Comparison of ENCODE assay signal across 1 cellular context in genomic region chr4:184733654-184734524, GRCh38.
TF ChIP-seq lines count a peak whose summit lies in the region.

Gene CENPU (minus strand): TSS chr4:184734096. CDS start chr4:184734062, 34 bp downstream.

TF ChIP-seq in K562, 482 proteins besides CTCF, POLR2A, EP300 and RAD21 (continued from another document and continues in another):
- TF ChIP-seq E2F8 (IDR thresholded peaks at IDR 0.05; ENCODE audit: low read depth, partially characterized antibody) (peak; percentile 89), NR2C1 (IDR thresholded peaks at IDR 0.05) (no peak), NR2C1 (tag; IDR thresholded peaks at IDR 0.05) (no peak), ZKSCAN1 (IDR thresholded peaks at IDR 0.05; ENCODE audit: low read depth, low read length) (peak; percentile 79), NR2C2 (CRISPR knock-in tag; IDR thresholded peaks at IDR 0.05) (peak; percentile 68; the same call in 1 of the 2 replicates), NR2C2 (tag; IDR thresholded peaks at IDR 0.05) (no peak), RBFOX2 (IDR thresholded peaks at IDR 0.05; ENCODE audit: low read depth, low read length) (peak; percentile 98), ZNF263 (CRISPR knock-in tag; IDR thresholded peaks at IDR 0.05; ENCODE audit: borderline replicate concordance) (peak; percentile 79), POLR2G (IDR thresholded peaks at IDR 0.05; ENCODE audit: low read depth, low read length) (peak; percentile 98), NCOA6 (IDR thresholded peaks at IDR 0.05) (peak; percentile 73), ZFX (CRISPR knock-in tag; IDR thresholded peaks at IDR 0.05) (peak; percentile 77), CREB3L1 (IDR thresholded peaks at IDR 0.05; ENCODE audit: borderline replicate concordance, low read depth) (peak; percentile 92), RREB1 (CRISPR knock-in tag; IDR thresholded peaks at IDR 0.05) (0 out of 2 replicates have a peak, but pooled peaks have one; percentile 32), NEUROD1 (IDR thresholded peaks at IDR 0.05; ENCODE audit: borderline replicate concordance, low read depth, low read length, partially characterized antibody) (peak; percentile 100), PHF20 (IDR thresholded peaks at IDR 0.05; ENCODE audit: partially characterized antibody) (peak; percentile 46), HMGN3 (IDR thresholded peaks at IDR 0.05; ENCODE audit: borderline replicate concordance, extremely low read depth, insufficient read length, low read depth, low read length) (peak; percentile 72), HMBOX1 (IDR thresholded peaks at IDR 0.05) (peak; percentile 54; the same call in 1 of the 2 replicates), SOX6 (IDR thresholded peaks at IDR 0.05) (peak; percentile 82), FOS (IDR thresholded peaks at IDR 0.05; ENCODE audit: extremely low read depth, insufficient read length) (peak; percentile 19), ZC3H4 (CRISPR knock-in tag; IDR thresholded peaks at IDR 0.05; ENCODE audit: borderline replicate concordance) (no peak), MAFG (tag; conservative IDR thresholded peaks at IDR 0.05) (no peak), CBX3 (IDR thresholded peaks at IDR 0.05; ENCODE audit: borderline replicate concordance in 1 of 2, low read length in 2 of 2) (peak in 1 of 2 experiments; percentile 99; a peak in 2 of 3 replicates), HDAC3 (IDR thresholded peaks at IDR 0.05; ENCODE audit: borderline replicate concordance, partially characterized antibody) (peak; percentile 100), SETDB1 (IDR thresholded peaks at IDR 0.05; ENCODE audit: low read length) (no peak), ILK (tag; IDR thresholded peaks at IDR 0.05; ENCODE audit: borderline replicate concordance, low read depth) (no peak), HMGXB4 (CRISPR knock-in tag; IDR thresholded peaks at IDR 0.05) (peak; percentile 85), NCOA1 (IDR thresholded peaks at IDR 0.05; ENCODE audit: low read depth) (peak; percentile 58; the same call in 1 of the 2 replicates), SMARCA4 (IDR thresholded peaks at IDR 0.05) (no peak), NKRF (IDR thresholded peaks at IDR 0.05; ENCODE audit: borderline replicate concordance) (peak; percentile 7; the same call in 1 of the 2 replicates), ELK1 (CRISPR knock-in tag; IDR thresholded peaks at IDR 0.05) (no peak), L3MBTL2 (IDR thresholded peaks at IDR 0.05) (peak; percentile 91), ZNF764 (CRISPR knock-in tag; IDR thresholded peaks at IDR 0.05; ENCODE audit: low read depth) (no peak), MBD2 (IDR thresholded peaks at IDR 0.05; ENCODE audit: borderline replicate concordance, low read depth) (peak; percentile 56; the same call in 1 of the 2 replicates), YY1 (IDR thresholded peaks at IDR 0.05; ENCODE audit: borderline replicate concordance in 1 of 3, control insufficient read depth in 1 of 3, extremely low read depth in 1 of 3, insufficient read depth in 3 of 3, insufficient read length in 1 of 3, insufficient replicate concordance in 2 of 3, low read depth in 1 of 3, low read length in 2 of 3) (peak; percentile 30 to 92 (median 83)), VEZF1 (CRISPR knock-in tag; IDR thresholded peaks at IDR 0.05) (peak; percentile 78), HNRNPK (IDR thresholded peaks at IDR 0.05; ENCODE audit: low read depth, low read length, poor library complexity, severe bottlenecking) (no peak), TRIM28 (IDR thresholded peaks at IDR 0.05) (no peak; the same call in 1 of the 2 replicates), NFXL1 (CRISPR knock-in tag; IDR thresholded peaks at IDR 0.05) (no peak), ZNF316 (IDR thresholded peaks at IDR 0.05) (0 out of 2 replicates have a peak, but pooled peaks have one; percentile 32), CEBPG (CRISPR knock-in tag; IDR thresholded peaks at IDR 0.05) (peak; percentile 16; the same call in 1 of the 2 replicates), CEBPG (tag; conservative IDR thresholded peaks at IDR 0.05 in 1 of 2, IDR thresholded peaks at IDR 0.05 in 1 of 2) (no peak; a peak in 1 of 4 replicates), MAX (CRISPR knock-in tag; IDR thresholded peaks at IDR 0.05) (peak; percentile 98), GATAD2B (IDR thresholded peaks at IDR 0.05; ENCODE audit: borderline replicate concordance) (peak; percentile 83; the same call in 1 of the 2 replicates), POLR2AphosphoS5 (IDR thresholded peaks at IDR 0.05; ENCODE audit: control insufficient read depth, insufficient read depth, low read depth, low read length) (peak; percentile 82), ESRRA (IDR thresholded peaks at IDR 0.05; ENCODE audit: borderline replicate concordance, low read depth) (peak; percentile 77; the same call in 1 of the 2 replicates), CBX1 (IDR thresholded peaks at IDR 0.05; ENCODE audit: low read depth) (peak; percentile 95), E2F3 (CRISPR knock-in tag; IDR thresholded peaks at IDR 0.05) (peak; percentile 93), KDM1A (IDR thresholded peaks at IDR 0.05) (no peak)
